ENCODE assay signal across 27 cellular contexts in the genomic region with DNA sequence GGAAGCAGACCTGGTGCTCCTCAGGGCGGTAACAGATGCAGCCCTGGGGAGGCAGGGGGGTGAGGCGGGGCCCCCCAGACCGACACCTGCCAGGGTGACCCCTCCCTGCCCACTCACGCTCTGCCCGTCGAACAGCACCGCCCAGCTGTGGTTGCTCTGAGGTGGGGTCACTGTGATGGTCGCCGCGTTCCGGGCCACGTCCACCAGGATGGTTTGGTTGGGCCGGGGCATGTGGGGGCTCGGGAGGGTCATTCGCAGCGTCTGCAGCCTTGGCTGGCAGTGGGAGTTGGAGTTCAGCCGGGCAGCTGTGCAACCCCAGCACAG.
"Had no signal": no experiment of that assay in that cellular context is flagged by ENCODE, and none has a peak within 500 bp of the region (broad histone marks: within the 10 kb centered on the region; RNA-seq: fewer than 3 reads in every experiment).

No MANE protein-coding gene starts in this region.

- FAIRE-seq: astrocyte, RCC 7860, TTC549 had no signal

- DNase-seq: activated CD4-positive, alpha-beta memory T cell treated with anti-CD3 and anti-CD28 coated beads, Interleukin-2, amount 10 ng/mL, durations not matched to agents 7 days and 5 days; activated CD4-positive, alpha-beta T cell treated with anti-CD3 and anti-CD28 coated beads, Interleukin-2, amount 50 U/mL, for 1 hour; activated CD4-positive, CD25-positive, alpha-beta regulatory T cell; activated gamma-delta T cell; activated naive CD4-positive, alpha-beta T cell treated with anti-CD3 and anti-CD28 coated beads for 36 hours; activated T-cell treated with anti-CD3 and anti-CD28 coated beads for 4 hours; activated T-cell treated with anti-CD3 and anti-CD28 coated beads, Interleukin-2, amount 50 U/mL, for 48 hours; amygdala; NCI-H1092; NCI-H1417; NCI-H1694; NCI-H2029; NCI-H2107; NCI-H2171 treated with DMSO at 0.1 percent for 48 hours; NCI-H226; NCI-H526 treated with DMSO at 0.1 percent for 48 hours; PC-3; SIG-M5; T-cell; T-helper 2 cell; T1000 had no signal

- H3K9me3 Mint-ChIP-seq: activated CD4-positive, alpha-beta memory T cell treated with anti-CD3 and anti-CD28 coated beads, Interleukin-2, amount 10 ng/mL, durations not matched to agents 7 days and 5 days; activated naive CD4-positive, alpha-beta T cell treated with anti-CD3 and anti-CD28 coated beads for 36 hours; activated T-helper 17 cell treated with anti-CD3 and anti-CD28 coated beads, Interleukin-2, amount 50 U/mL, for 72 hours; T-cell had no signal

- H3K4me3 Mint-ChIP-seq: activated CD4-positive, alpha-beta memory T cell treated with anti-CD3 and anti-CD28 coated beads, Interleukin-2, amount 10 ng/mL, durations not matched to agents 7 days and 5 days; activated naive CD4-positive, alpha-beta T cell treated with anti-CD3 and anti-CD28 coated beads for 36 hours; activated naive CD8-positive, alpha-beta T cell; activated T-helper 17 cell treated with anti-CD3 and anti-CD28 coated beads, Interleukin-2, amount 50 U/mL, for 72 hours; brain; T-cell had no signal

- H3K27me3 Mint-ChIP-seq: activated CD4-positive, alpha-beta memory T cell treated with anti-CD3 and anti-CD28 coated beads, Interleukin-2, amount 10 ng/mL, durations not matched to agents 7 days and 5 days; activated naive CD8-positive, alpha-beta T cell; activated T-helper 17 cell treated with anti-CD3 and anti-CD28 coated beads, Interleukin-2, amount 50 U/mL, for 72 hours; T-cell had no signal

- ATAC-seq: activated T-helper 17 cell treated with anti-CD3 and anti-CD28 coated beads, Interleukin-2, amount 50 U/mL, for 72 hours; PC-3; T-cell had no signal

- H3K27ac Mint-ChIP-seq: activated CD4-positive, alpha-beta memory T cell treated with anti-CD3 and anti-CD28 coated beads, Interleukin-2, amount 10 ng/mL, durations not matched to agents 7 days and 5 days; activated naive CD4-positive, alpha-beta T cell treated with anti-CD3 and anti-CD28 coated beads for 36 hours; activated naive CD8-positive, alpha-beta T cell; activated T-helper 17 cell treated with anti-CD3 and anti-CD28 coated beads, Interleukin-2, amount 50 U/mL, for 72 hours; T-cell had no signal
